9 cellular contexts compared by ENCODE assay signal in the genomic region with DNA sequence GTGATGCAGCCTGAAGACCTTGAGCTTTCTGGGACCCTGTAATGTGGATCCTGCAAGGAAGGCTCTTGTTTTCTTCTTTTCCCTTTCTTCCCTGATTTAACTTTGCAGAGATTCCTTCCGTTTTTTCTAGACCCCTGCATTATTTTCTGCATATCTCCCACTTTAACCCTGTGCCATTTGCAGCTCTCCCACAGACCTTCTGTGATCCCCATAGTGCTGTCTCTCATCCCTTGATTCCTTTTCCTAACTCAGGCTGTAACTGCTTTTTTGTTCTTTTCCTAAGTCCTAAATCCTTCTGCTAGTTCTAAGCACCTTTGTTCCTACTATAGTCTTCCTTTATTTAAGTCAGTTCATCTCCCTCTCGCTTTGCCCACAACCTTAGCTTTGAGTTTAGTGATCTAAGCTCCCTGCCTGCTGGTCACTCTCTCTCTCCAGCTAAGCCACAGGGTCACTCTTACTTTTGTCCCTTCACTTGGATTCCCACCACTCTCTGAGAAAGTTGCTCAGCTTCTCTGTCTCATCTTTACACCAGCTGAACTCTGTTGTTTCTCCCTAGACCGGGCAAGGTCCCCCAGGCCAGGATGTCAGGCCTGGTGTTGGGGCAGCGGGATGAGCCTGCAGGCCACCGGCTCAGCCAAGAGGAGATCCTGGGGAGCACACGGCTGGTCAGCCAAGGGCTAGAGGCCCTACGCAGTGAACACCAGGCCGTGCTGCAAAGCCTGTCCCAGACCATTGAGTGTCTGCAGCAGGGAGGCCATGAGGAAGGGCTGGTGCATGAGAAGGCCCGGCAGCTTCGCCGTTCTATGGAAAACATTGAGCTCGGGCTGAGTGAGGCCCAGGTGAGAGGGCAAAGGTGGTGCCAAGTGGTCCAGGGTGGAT. TPM values are rescaled to one million over a fixed set of nuclear protein-coding genes. Genes with fewer than 3 reads are reported as not detected.
A peak's percentile ranks its signal among the peaks of the same experiment; 100 is the strongest.
DNase-seq lines count a peak whose midpoint lies in the region; ATAC-seq and TF ChIP-seq lines count a peak whose summit lies in the region.
"Had no signal": no experiment of that assay in that cellular context is flagged by ENCODE, and none has a peak within 500 bp of the region (broad histone marks: within the 10 kb centered on the region; RNA-seq: fewer than 3 reads in every experiment).

No MANE protein-coding gene starts in this region.

- TF ChIP-seq CTCF in heart right ventricle (IDR thresholded peaks at IDR 0.05) = no peak
- TF ChIP-seq CTCF in astrocyte of the cerebellum (IDR thresholded peaks at IDR 0.05; ENCODE audit: low read depth, low read length, missing control alignments) = no peak
- no peak for TF ChIP-seq CTCF in upper lobe of left lung (IDR thresholded peaks at IDR 0.05)

- TF ChIP-seq EP300 in upper lobe of left lung (IDR thresholded peaks at IDR 0.05) = no peak

- H3K9ac ChIP-seq in mucosa of rectum (ENCODE audit: low read depth in 1 of 2, low read length in 2 of 2) = peak overlapping the region; percentile 72 to 93

- peak overlapping the region in 6 of 10 donors; percentile 89 to 97 (median 93) for H3K27ac ChIP-seq in heart right ventricle
- peak overlapping the region; percentile 84 to 99 for H3K27ac ChIP-seq in mucosa of rectum (ENCODE audit: low read depth in 2 of 2, low read length in 2 of 2)
- peak overlapping the region in 3 of 4 donors; percentile 80 to 93 (median 91) for H3K27ac ChIP-seq in upper lobe of left lung

- no peaks in the 10 kb centered on the region for H3K9me3 ChIP-seq in heart right ventricle
- no peaks in the 10 kb centered on the region for H3K9me3 ChIP-seq in mucosa of rectum (ENCODE audit: control insufficient read depth in 2 of 2, low read length in 2 of 2)
- H3K9me3 ChIP-seq in upper lobe of left lung = no peaks in the 10 kb centered on the region

- ATAC-seq in heart right ventricle = no peak
- ATAC-seq in upper lobe of left lung (ENCODE audit: low FRiP score in 2 of 2) = no peak
- ATAC-seq in GM18505 (IDR thresholded peaks at IDR 0.05; ENCODE audit: unreplicated experiment) = no peak

- no peaks in the 10 kb centered on the region for H3K27me3 ChIP-seq in heart right ventricle
- no peaks in the 10 kb centered on the region for H3K27me3 ChIP-seq in mucosa of rectum (ENCODE audit: control insufficient read depth in 2 of 2, insufficient read depth in 2 of 2, low read length in 2 of 2)
- no peaks in the 10 kb centered on the region for H3K27me3 ChIP-seq in upper lobe of left lung

- 85 to 88% methylated on average over 12 of the region's 12 CpGs for whole genome bisulfite sequencing in heart right ventricle, 2 donors
- 85 to 89% methylated on average over 12 of the region's 12 CpGs for WGBS in upper lobe of left lung, 2 donors

- intact Hi-C loops in heart right ventricle (cut with DNase I) (no loop called here), cardiac septum (cut with DNase I) (no loop called here)

- peaks cover 0 to 69% (median 9%) of the 10 kb centered on the region in 9 donors for H3K36me3 ChIP-seq in heart right ventricle
- peaks cover 29 to 30% of the 10 kb centered on the region in 2 donors for H3K36me3 ChIP-seq in mucosa of rectum (ENCODE audit: control insufficient read depth in 2 of 2, insufficient read depth in 2 of 2, low read length in 2 of 2)
- peaks cover 0 to 40% (median 19%) of the 10 kb centered on the region in 4 donors for H3K36me3 ChIP-seq in upper lobe of left lung

- H3K4me1 ChIP-seq in heart right ventricle (peaks cover 8 to 33% (median 25%) of the 10 kb centered on the region in 9 donors), mucosa of rectum (ENCODE audit: control insufficient read depth in 2 of 2, insufficient read depth in 2 of 2, low read length in 2 of 2) (peaks cover 18 to 32% of the 10 kb centered on the region in 2 donors), upper lobe of left lung (peaks cover 20 to 29% (median 25%) of the 10 kb centered on the region in 4 donors)

- peak overlapping the region in 8 of 10 donors; percentile 78 to 96 (median 85) for H3K4me3 ChIP-seq in heart right ventricle
- peak overlapping the region; percentile 83 for H3K4me3 ChIP-seq in astrocyte of the cerebellum (ENCODE audit: low read depth, low read length)
- H3K4me3 ChIP-seq in mucosa of rectum (ENCODE audit: low read length in 2 of 2) = peak overlapping the region; percentile 94 to 99
- peak overlapping the region in 3 of 4 donors; percentile 74 to 79 (median 77) for H3K4me3 ChIP-seq in upper lobe of left lung

- no peak for TF ChIP-seq POLR2A in upper lobe of left lung (IDR thresholded peaks at IDR 0.05)
- no peak for TF ChIP-seq POLR2A in GM18505 (IDR thresholded peaks at IDR 0.05; ENCODE audit: borderline replicate concordance, extremely low read depth, insufficient read depth, insufficient read length)

- DNase-seq in heart right ventricle (no peak), cardiac septum (ENCODE audit: low spot score) (no peak), astrocyte of the cerebellum (ENCODE audit: low read depth) (no peak), upper lobe of left lung (no peak), cerebellar cortex (ENCODE audit: low spot score) (no peak), glomerular visceral epithelial cell (ENCODE audit: extremely low spot score) (no peak)
- DNase-seq: substantia nigra had no signal

- in situ Hi-C loops in astrocyte of the cerebellum (cut with HindIII; ENCODE audit: low sequenced_read_pairs) = no loop called here

RNA-seq across cellular contexts. Expression of a gene that starts 1.6 kb away (rescaled TPM):
- total RNA-seq in heart right ventricle (10 to 100 TPM; 26.3 to 34.2 (median 28.3) TPM), cardiac septum (31.1 TPM), upper lobe of left lung (100 to 1,000 TPM in 1 of 6 donors, 10 to 100 TPM in 5; 31.2 to 155 (median 37.7) TPM)
- polyA plus RNA-seq in heart right ventricle = 10 to 100 TPM; 17.9 to 43.7 TPM

RNA-seq across cellular contexts. Expression of a gene that starts 1.8 kb away (rescaled TPM):
- total RNA-seq in heart right ventricle = 100 to 1,000 TPM in 3 of 10 donors, 10 to 100 TPM in 7; 76.0 to 139 (median 93.5) TPM
- 100 to 1,000 TPM; 141 to 165 TPM for polyA plus RNA-seq in heart right ventricle
- 76.4 TPM for total RNA-seq in cardiac septum
- total RNA-seq in upper lobe of left lung = 10 to 100 TPM; 17.2 to 58.2 (median 30.7) TPM

RNA-seq across cellular contexts. Expression of a gene that starts 7.3 kb away (rescaled TPM):
- total RNA-seq in heart right ventricle (10 to 100 TPM in 2 of 10 donors, 1 to 10 TPM in 8; 7.1 to 11.2 (median 8.6) TPM), cardiac septum (11.0 TPM), upper lobe of left lung (10 to 100 TPM; 16.0 to 35.6 (median 20.4) TPM)
- 1 to 10 TPM; 4.2 to 5.6 TPM for polyA plus RNA-seq in heart right ventricle

RNA-seq across cellular contexts. Expression of a gene that starts 15.1 kb away (rescaled TPM):
- total RNA-seq in heart right ventricle (1 to 10 TPM; 1.0 to 5.9 (median 2.2) TPM), cardiac septum (2.7 TPM), upper lobe of left lung (100 to 1,000 TPM in 2 of 6 donors, 10 to 100 TPM in 4; 68.6 to 180 (median 89.4) TPM)
- polyA plus RNA-seq in heart right ventricle = 1 to 10 TPM in 1 of 2 donors, under 1 TPM in 1; 0.80 to 6.3 TPM

RNA-seq across cellular contexts. Expression of a gene that starts 39.6 kb away (rescaled TPM):
- total RNA-seq in heart right ventricle (10 to 100 TPM; 21.4 to 35.3 (median 25.6) TPM), cardiac septum (26.4 TPM), upper lobe of left lung (10 to 100 TPM; 32.0 to 77.2 (median 45.9) TPM)
- 10 to 100 TPM; 19.4 to 43.6 TPM for polyA plus RNA-seq in heart right ventricle
